Comparison of ENCODE assay signal across 28 cellular contexts in genomic region chr13:30081331-30081730, GRCh38.
"Had no signal": no experiment of that assay in that cellular context is flagged by ENCODE, and none has a peak within 500 bp of the region (broad histone marks: within the 10 kb centered on the region; RNA-seq: fewer than 3 reads in every experiment).

No MANE protein-coding gene starts in this region.

- DNase-seq: stimulated activated CD4-positive, alpha-beta T cell treated with anti-CD3 and anti-CD28 coated beads, Interleukin-2, amount 100 ng/mL, for 48 hours; stimulated activated CD4-positive, alpha-beta T cell treated with anti-CD3 and anti-CD28 coated beads, Interleukin-4, amount 100 ng/mL, for 1 hour; stimulated activated CD4-positive, alpha-beta T cell treated with anti-CD3 and anti-CD28 coated beads, Interleukin-4, amount 100 ng/mL, for 24 hours; stimulated activated CD4-positive, alpha-beta T cell treated with anti-CD3 and anti-CD28 coated beads, Interleukin-4, amount 100 ng/mL, for 4 hours; stimulated activated CD8-positive, alpha-beta memory T cell treated with anti-CD3 and anti-CD28 coated beads, Interleukin-4, amount 100 ng/mL, for 48 hours; stimulated activated naive B cell treated with anti-CD40 and anti-IgM and Interleukin-4, amounts not matched to agents 10 μg/mL and 1 μg/mL and 100 μg/mL, for 72 hours; stimulated activated naive CD4-positive, alpha-beta T cell; stimulated activated naive CD4-positive, alpha-beta T cell treated with Interleukin-2 at 50 U/mL for 16 hours; stimulated activated naive CD8-positive, alpha-beta T cell treated with anti-CD3 and anti-CD28 coated beads, Interleukin-15, amount 100 ng/mL, for 72 hours; stimulated activated naive CD8-positive, alpha-beta T cell treated with anti-CD3 and anti-CD28 coated beads, Interleukin-15, Interleukin-2, amounts not matched to agents 100 U/mL and 50 U/mL, for 24 hours; stomach; substantia nigra; testis; thyroid gland; tibial artery; transverse colon; trophoblast cell; upper lobe of left lung; upper lobe of right lung; uterus had no signal

- H3K9me3 ChIP-seq: stomach, suprapubic skin, testis, thoracic aorta, thyroid gland, tibial artery, tibial nerve, transverse colon, upper lobe of left lung, upper lobe of right lung, uterus, vagina had no signal

- H3K36me3 Mint-ChIP-seq: stimulated activated effector memory CD8-positive, alpha-beta T cell treated with anti-CD3 and anti-CD28 coated beads, Interleukin-12 subunit alpha, Interleukin-12 subunit beta, amount 100 ng/mL, for 72 hours; stimulated activated memory B cell treated with anti-CD40 and anti-IgM and Interleukin-4, amounts not matched to agents 10 μg/mL and 1 μg/mL and 100 μg/mL, for 72 hours; stimulated activated naive B cell treated with anti-CD40 and anti-IgM and Interleukin-4, amounts not matched to agents 10 μg/mL and 1 μg/mL and 100 μg/mL, for 72 hours; type B pancreatic cell had no signal

- H3K4me1 Mint-ChIP-seq: stimulated activated effector memory CD8-positive, alpha-beta T cell treated with anti-CD3 and anti-CD28 coated beads, Interleukin-12 subunit alpha, Interleukin-12 subunit beta, amount 100 ng/mL, for 72 hours; stimulated activated naive B cell treated with anti-CD40 and anti-IgM and Interleukin-4, amounts not matched to agents 10 μg/mL and 1 μg/mL and 100 μg/mL, for 72 hours; stimulated activated naive CD8-positive, alpha-beta T cell treated with anti-CD3 and anti-CD28 coated beads, Interleukin-15, amount 100 ng/mL, for 72 hours had no signal

- H3K27ac ChIP-seq: stomach, suprapubic skin, testis, thoracic aorta, tibial artery, tibial nerve, transverse colon, upper lobe of left lung, upper lobe of right lung, uterus, vagina had no signal

- H3K27me3 ChIP-seq: stomach, suprapubic skin, testis, thyroid gland, tibial artery, tibial nerve, transverse colon, upper lobe of left lung, upper lobe of right lung, uterus, vagina had no signal

- H3K4me1 ChIP-seq: suprapubic skin, testis, tibial artery, tibial nerve, transverse colon, upper lobe of left lung, upper lobe of right lung, uterus, vagina had no signal

- H3K27ac Mint-ChIP-seq: stimulated activated effector memory CD8-positive, alpha-beta T cell treated with anti-CD3 and anti-CD28 coated beads, Interleukin-12 subunit alpha, Interleukin-12 subunit beta, amount 100 ng/mL, for 72 hours; stimulated activated memory B cell treated with anti-CD40 and anti-IgM and Interleukin-4, amounts not matched to agents 10 μg/mL and 1 μg/mL and 100 μg/mL, for 72 hours; stimulated activated naive B cell treated with anti-CD40 and anti-IgM and Interleukin-4, amounts not matched to agents 10 μg/mL and 1 μg/mL and 100 μg/mL, for 72 hours; stimulated activated naive CD8-positive, alpha-beta T cell treated with anti-CD3 and anti-CD28 coated beads, Interleukin-15, amount 100 ng/mL, for 72 hours; stimulated activated naive CD8-positive, alpha-beta T cell treated with anti-CD3 and anti-CD28 coated beads, Interleukin-15, Interleukin-2, amounts not matched to agents 100 ng/mL and 50 ng/mL, for 24 hours; type B pancreatic cell had no signal

- H3K4me3 ChIP-seq: stomach, suprapubic skin, testis, thoracic aorta, thyroid gland, tibial artery, tibial nerve, transverse colon, upper lobe of left lung, upper lobe of right lung, uterus, vagina had no signal

- H3K9me3 Mint-ChIP-seq: stimulated activated effector memory CD8-positive, alpha-beta T cell treated with anti-CD3 and anti-CD28 coated beads, Interleukin-12 subunit alpha, Interleukin-12 subunit beta, amount 100 ng/mL, for 72 hours; type B pancreatic cell had no signal

- H3K36me3 ChIP-seq: stomach, suprapubic skin, thoracic aorta, thyroid gland, tibial artery, tibial nerve, transverse colon, upper lobe of left lung, upper lobe of right lung, uterus, vagina had no signal

- ATAC-seq: stimulated activated effector memory CD8-positive, alpha-beta T cell treated with anti-CD3 and anti-CD28 coated beads, Interleukin-12 subunit alpha, Interleukin-12 subunit beta, amount 100 ng/mL, for 72 hours; stimulated activated memory B cell treated with anti-CD40 and anti-IgM and Interleukin-4, amounts not matched to agents 10 μg/mL and 1 μg/mL and 100 μg/mL, for 72 hours; stimulated activated naive B cell treated with anti-CD40 and anti-IgM and Interleukin-4, amounts not matched to agents 10 μg/mL and 1 μg/mL and 100 μg/mL, for 72 hours; stimulated activated naive CD8-positive, alpha-beta T cell treated with anti-CD3 and anti-CD28 coated beads, Interleukin-15, amount 100 ng/mL, for 72 hours; stimulated activated naive CD8-positive, alpha-beta T cell treated with anti-CD3 and anti-CD28 coated beads, Interleukin-15, Interleukin-2, amounts not matched to agents 100 U/mL and 50 U/mL, for 24 hours; upper lobe of right lung had no signal

- H3K27me3 Mint-ChIP-seq: type B pancreatic cell had no signal

- H3K4me3 Mint-ChIP-seq: stimulated activated effector memory CD8-positive, alpha-beta T cell treated with anti-CD3 and anti-CD28 coated beads, Interleukin-12 subunit alpha, Interleukin-12 subunit beta, amount 100 ng/mL, for 72 hours; stimulated activated memory B cell treated with anti-CD40 and anti-IgM and Interleukin-4, amounts not matched to agents 10 μg/mL and 1 μg/mL and 100 μg/mL, for 72 hours; stimulated activated naive B cell treated with anti-CD40 and anti-IgM and Interleukin-4, amounts not matched to agents 10 μg/mL and 1 μg/mL and 100 μg/mL, for 72 hours; stimulated activated naive CD8-positive, alpha-beta T cell treated with anti-CD3 and anti-CD28 coated beads, Interleukin-15, amount 100 ng/mL, for 72 hours; stimulated activated naive CD8-positive, alpha-beta T cell treated with anti-CD3 and anti-CD28 coated beads, Interleukin-15, Interleukin-2, amounts not matched to agents 100 ng/mL and 50 ng/mL, for 24 hours; type B pancreatic cell had no signal
